26 cellular contexts compared by ENCODE assay signal in the genomic region with DNA sequence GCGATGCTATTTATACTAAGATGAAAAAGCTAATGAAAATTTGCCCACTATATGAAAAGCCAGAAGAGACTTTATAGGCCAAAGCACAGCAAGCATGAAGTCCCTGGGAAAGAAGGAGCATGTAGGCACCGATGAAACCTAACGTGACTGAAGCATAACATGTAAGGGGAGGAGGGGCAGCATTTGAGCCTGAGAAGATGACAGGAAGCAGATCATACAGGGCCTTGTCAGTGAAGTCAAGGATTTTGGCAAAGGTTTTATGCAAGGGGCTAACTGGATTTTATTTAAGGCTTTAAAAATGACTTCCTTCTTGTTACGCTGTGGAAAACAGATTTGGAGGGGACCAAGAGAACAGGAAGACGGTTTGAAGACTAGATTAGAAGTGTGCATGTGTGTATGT.
"Had no signal": no experiment of that assay in that cellular context is flagged by ENCODE, and none has a peak within 500 bp of the region (broad histone marks: within the 10 kb centered on the region; RNA-seq: fewer than 3 reads in every experiment).

No MANE protein-coding gene starts in this region.

- H3K4me3 Mint-ChIP-seq: effector memory CD8-positive, alpha-beta T cell; naive B cell; natural killer cell treated with Interleukin-12 subunit alpha and Interleukin-12 subunit beta and Interleukin-15 and Interleukin-18, amount 100 ng/mL, for 72 hours; neural progenitor cell; stimulated activated naive CD8-positive, alpha-beta T cell treated with anti-CD3 and anti-CD28 coated beads, Interleukin-15, amount 100 ng/mL, for 72 hours had no signal

- H3K9me3 Mint-ChIP-seq: stimulated activated naive CD8-positive, alpha-beta T cell treated with anti-CD3 and anti-CD28 coated beads, Interleukin-15, amount 100 ng/mL, for 72 hours had no signal

- H3K4me3 ChIP-seq: coronary artery, esophagus squamous epithelium, heart right ventricle, lower lobe of right lung, mucosa of descending colon, neural progenitor cell, prostate gland, right atrium auricular region, smooth muscle cell, thyroid gland, vagina had no signal

- H3K36me3 ChIP-seq: esophagus squamous epithelium, heart right ventricle, lower lobe of right lung, neural progenitor cell, prostate gland, right atrium auricular region, thyroid gland, vagina had no signal

- DNase-seq: dermis blood vessel endothelial cell; effector memory CD8-positive, alpha-beta T cell; erythroblast; esophagus squamous epithelium; foreskin melanocyte; glutamatergic neuron; heart right ventricle; left ventricle myocardium superior; lower lobe of right lung; mucosa of descending colon; naive B cell; stimulated activated CD4-positive, alpha-beta T cell treated with anti-CD3 and anti-CD28 coated beads, Interleukin-12 subunit alpha, Interleukin-12 subunit beta, amount 100 ng/mL, for 4 hours; stimulated activated CD4-positive, alpha-beta T cell treated with anti-CD3 and anti-CD28 coated beads, Interleukin-1b, Interleukin-23, amount 100 ng/mL, for 48 hours; stimulated activated CD4-positive, alpha-beta T cell treated with anti-CD3 and anti-CD28 coated beads, Interleukin-4, amount 100 ng/mL, for 1 hour; stimulated activated CD8-positive, alpha-beta memory T cell treated with anti-CD3 and anti-CD28 coated beads, Interleukin-4, amount 100 ng/mL, for 48 hours; stimulated activated naive CD4-positive, alpha-beta T cell; stimulated activated naive CD8-positive, alpha-beta T cell treated with anti-CD3 and anti-CD28 coated beads, Interleukin-15, amount 100 ng/mL, for 72 hours; thyroid gland had no signal

- H3K27me3 ChIP-seq: esophagus squamous epithelium, heart right ventricle, neural progenitor cell, right atrium auricular region, thyroid gland, vagina had no signal

- H3K27ac ChIP-seq: coronary artery, esophagus squamous epithelium, heart right ventricle, lower lobe of right lung, neural progenitor cell, prostate gland, right atrium auricular region, thyroid gland, vagina had no signal

- H3K27ac Mint-ChIP-seq: effector memory CD8-positive, alpha-beta T cell; naive B cell; natural killer cell treated with Interleukin-12 subunit alpha and Interleukin-12 subunit beta and Interleukin-15 and Interleukin-18, amount 100 ng/mL, for 72 hours; neural progenitor cell; stimulated activated naive CD8-positive, alpha-beta T cell treated with anti-CD3 and anti-CD28 coated beads, Interleukin-15, amount 100 ng/mL, for 72 hours had no signal

- H3K4me1 ChIP-seq: esophagus squamous epithelium, heart right ventricle, lower lobe of right lung, neural progenitor cell, prostate gland, right atrium auricular region, thyroid gland, vagina had no signal

- H3K9me3 ChIP-seq: esophagus squamous epithelium, lower lobe of right lung, mucosa of descending colon, prostate gland, right atrium auricular region, thyroid gland, vagina had no signal

- H2AFZ ChIP-seq: neural progenitor cell had no signal

- H3K4me1 Mint-ChIP-seq: naive B cell; neural progenitor cell; stimulated activated naive CD8-positive, alpha-beta T cell treated with anti-CD3 and anti-CD28 coated beads, Interleukin-15, amount 100 ng/mL, for 72 hours had no signal

- H3K36me3 Mint-ChIP-seq: naive B cell; natural killer cell treated with Interleukin-12 subunit alpha and Interleukin-12 subunit beta and Interleukin-15 and Interleukin-18, amount 100 ng/mL, for 72 hours had no signal

- H3K4me2 ChIP-seq: neural progenitor cell, smooth muscle cell had no signal

- H3K27me3 Mint-ChIP-seq: effector memory CD8-positive, alpha-beta T cell; naive B cell; natural killer cell treated with Interleukin-12 subunit alpha and Interleukin-12 subunit beta and Interleukin-15 and Interleukin-18, amount 100 ng/mL, for 72 hours; stimulated activated naive CD8-positive, alpha-beta T cell treated with anti-CD3 and anti-CD28 coated beads, Interleukin-15, amount 100 ng/mL, for 72 hours had no signal

- ATAC-seq: effector memory CD8-positive, alpha-beta T cell; heart right ventricle; left ventricle myocardium superior; lower lobe of right lung; mucosa of descending colon; natural killer cell treated with Interleukin-12 subunit alpha and Interleukin-12 subunit beta and Interleukin-15 and Interleukin-18, amount 100 ng/mL, for 72 hours; sciatic nerve; stimulated activated naive CD8-positive, alpha-beta T cell treated with anti-CD3 and anti-CD28 coated beads, Interleukin-15, amount 100 ng/mL, for 72 hours had no signal
